ENCODE assay signal across 8 cellular contexts in genomic region chr6:166541366-166541765, GRCh38. TPM values are rescaled to one million over a fixed set of nuclear protein-coding genes. Genes with fewer than 3 reads are reported as not detected.
DNase-seq lines count a peak whose midpoint lies in the region; ATAC-seq and TF ChIP-seq lines count a peak whose summit lies in the region.

No MANE protein-coding gene starts in this region.

- TF ChIP-seq EP300 in esophagus muscularis mucosa (IDR thresholded peaks at IDR 0.05): no peak

- H3K4me1 ChIP-seq in esophagus muscularis mucosa: peaks cover 4 to 22% (median 12%) of the 10 kb centered on the region in 4 donors

- no peak for TF ChIP-seq CTCF in esophagus muscularis mucosa (IDR thresholded peaks at IDR 0.05)

- 88% methylated on average over 12 of the region's 12 CpGs for WGBS in esophagus muscularis mucosa

- H3K36me3 ChIP-seq in esophagus muscularis mucosa: peaks cover 0 to 23% (median 11%) of the 10 kb centered on the region in 4 donors

- intact Hi-C loops in esophagus muscularis mucosa (cut with DNase I): no loop called here

- no peak for TF ChIP-seq POLR2A in esophagus muscularis mucosa (IDR thresholded peaks at IDR 0.05; ENCODE audit: low read depth)

- peak; percentile 12 for ATAC-seq in HG03457 (IDR thresholded peaks at IDR 0.05; ENCODE audit: unreplicated experiment)

- no peaks in the 10 kb centered on the region for H3K27me3 ChIP-seq in esophagus muscularis mucosa

- peak overlapping the region in 1 of 4 donors; percentile 8 for H3K4me3 ChIP-seq in esophagus muscularis mucosa

- H3K27ac ChIP-seq in esophagus muscularis mucosa (replicated peaks in 1 of 4): peak overlapping the region in 3 of 4 donors; percentile 9 to 16 (median 15)

- H3K9me3 ChIP-seq in esophagus muscularis mucosa: no peaks in the 10 kb centered on the region

- peak; percentile 15 for DNase-seq in stimulated activated CD4-positive, alpha-beta T cell treated with anti-CD3 and anti-CD28 coated beads, Interleukin-1b, Interleukin-23, amount 100 ng/mL, for 48 hours
- no peak for DNase-seq in stimulated activated CD4-positive, alpha-beta T cell treated with anti-CD3 and anti-CD28 coated beads, Interleukin-2, amount 100 ng/mL, for 48 hours
- DNase-seq in esophagus muscularis mucosa (ENCODE audit: extremely low spot score) (no peak), COR-L47 (lab: John Stamatoyannopoulos, UW) (no peak), AML-193 (lab: John Stamatoyannopoulos, UW) (no peak), germinal center (ENCODE audit: low spot score) (no peak), anterior cingulate cortex (lab: John Stamatoyannopoulos, UW) (no peak)

RNA-seq across cellular contexts. Expression of gene RAMACL, which starts 45.1 kb away (rescaled TPM):
- total RNA-seq in esophagus muscularis mucosa: 1 to 10 TPM; 1.2 to 2.9 (median 2.1) TPM
